ENCODE assay signal across 1 cellular context in the genomic region with DNA sequence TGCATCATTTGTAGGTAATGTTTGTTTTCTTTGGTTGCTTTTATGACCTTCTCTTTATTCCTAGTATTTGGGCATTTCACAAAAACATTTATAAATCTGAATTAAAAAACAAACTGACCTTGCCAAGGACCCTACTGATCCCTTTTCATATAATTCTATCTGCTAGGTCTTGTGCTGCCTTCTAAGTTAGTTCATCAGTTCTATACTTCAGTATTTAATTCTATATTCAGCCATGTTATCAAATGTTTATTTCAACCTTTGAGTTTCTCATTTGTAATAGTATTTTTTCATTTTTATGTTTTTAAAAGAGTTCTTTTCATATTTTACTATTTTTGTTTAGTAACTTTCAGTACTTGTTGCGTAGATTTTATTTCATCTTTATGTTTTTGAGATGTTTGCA.
TF ChIP-seq lines count a peak whose summit lies in the region.

No MANE protein-coding gene starts in this region.

TF ChIP-seq in GM23338, 12 proteins besides CTCF, POLR2A, EP300 and RAD21 (continued from another document):
- TF ChIP-seq, protein P1, sequence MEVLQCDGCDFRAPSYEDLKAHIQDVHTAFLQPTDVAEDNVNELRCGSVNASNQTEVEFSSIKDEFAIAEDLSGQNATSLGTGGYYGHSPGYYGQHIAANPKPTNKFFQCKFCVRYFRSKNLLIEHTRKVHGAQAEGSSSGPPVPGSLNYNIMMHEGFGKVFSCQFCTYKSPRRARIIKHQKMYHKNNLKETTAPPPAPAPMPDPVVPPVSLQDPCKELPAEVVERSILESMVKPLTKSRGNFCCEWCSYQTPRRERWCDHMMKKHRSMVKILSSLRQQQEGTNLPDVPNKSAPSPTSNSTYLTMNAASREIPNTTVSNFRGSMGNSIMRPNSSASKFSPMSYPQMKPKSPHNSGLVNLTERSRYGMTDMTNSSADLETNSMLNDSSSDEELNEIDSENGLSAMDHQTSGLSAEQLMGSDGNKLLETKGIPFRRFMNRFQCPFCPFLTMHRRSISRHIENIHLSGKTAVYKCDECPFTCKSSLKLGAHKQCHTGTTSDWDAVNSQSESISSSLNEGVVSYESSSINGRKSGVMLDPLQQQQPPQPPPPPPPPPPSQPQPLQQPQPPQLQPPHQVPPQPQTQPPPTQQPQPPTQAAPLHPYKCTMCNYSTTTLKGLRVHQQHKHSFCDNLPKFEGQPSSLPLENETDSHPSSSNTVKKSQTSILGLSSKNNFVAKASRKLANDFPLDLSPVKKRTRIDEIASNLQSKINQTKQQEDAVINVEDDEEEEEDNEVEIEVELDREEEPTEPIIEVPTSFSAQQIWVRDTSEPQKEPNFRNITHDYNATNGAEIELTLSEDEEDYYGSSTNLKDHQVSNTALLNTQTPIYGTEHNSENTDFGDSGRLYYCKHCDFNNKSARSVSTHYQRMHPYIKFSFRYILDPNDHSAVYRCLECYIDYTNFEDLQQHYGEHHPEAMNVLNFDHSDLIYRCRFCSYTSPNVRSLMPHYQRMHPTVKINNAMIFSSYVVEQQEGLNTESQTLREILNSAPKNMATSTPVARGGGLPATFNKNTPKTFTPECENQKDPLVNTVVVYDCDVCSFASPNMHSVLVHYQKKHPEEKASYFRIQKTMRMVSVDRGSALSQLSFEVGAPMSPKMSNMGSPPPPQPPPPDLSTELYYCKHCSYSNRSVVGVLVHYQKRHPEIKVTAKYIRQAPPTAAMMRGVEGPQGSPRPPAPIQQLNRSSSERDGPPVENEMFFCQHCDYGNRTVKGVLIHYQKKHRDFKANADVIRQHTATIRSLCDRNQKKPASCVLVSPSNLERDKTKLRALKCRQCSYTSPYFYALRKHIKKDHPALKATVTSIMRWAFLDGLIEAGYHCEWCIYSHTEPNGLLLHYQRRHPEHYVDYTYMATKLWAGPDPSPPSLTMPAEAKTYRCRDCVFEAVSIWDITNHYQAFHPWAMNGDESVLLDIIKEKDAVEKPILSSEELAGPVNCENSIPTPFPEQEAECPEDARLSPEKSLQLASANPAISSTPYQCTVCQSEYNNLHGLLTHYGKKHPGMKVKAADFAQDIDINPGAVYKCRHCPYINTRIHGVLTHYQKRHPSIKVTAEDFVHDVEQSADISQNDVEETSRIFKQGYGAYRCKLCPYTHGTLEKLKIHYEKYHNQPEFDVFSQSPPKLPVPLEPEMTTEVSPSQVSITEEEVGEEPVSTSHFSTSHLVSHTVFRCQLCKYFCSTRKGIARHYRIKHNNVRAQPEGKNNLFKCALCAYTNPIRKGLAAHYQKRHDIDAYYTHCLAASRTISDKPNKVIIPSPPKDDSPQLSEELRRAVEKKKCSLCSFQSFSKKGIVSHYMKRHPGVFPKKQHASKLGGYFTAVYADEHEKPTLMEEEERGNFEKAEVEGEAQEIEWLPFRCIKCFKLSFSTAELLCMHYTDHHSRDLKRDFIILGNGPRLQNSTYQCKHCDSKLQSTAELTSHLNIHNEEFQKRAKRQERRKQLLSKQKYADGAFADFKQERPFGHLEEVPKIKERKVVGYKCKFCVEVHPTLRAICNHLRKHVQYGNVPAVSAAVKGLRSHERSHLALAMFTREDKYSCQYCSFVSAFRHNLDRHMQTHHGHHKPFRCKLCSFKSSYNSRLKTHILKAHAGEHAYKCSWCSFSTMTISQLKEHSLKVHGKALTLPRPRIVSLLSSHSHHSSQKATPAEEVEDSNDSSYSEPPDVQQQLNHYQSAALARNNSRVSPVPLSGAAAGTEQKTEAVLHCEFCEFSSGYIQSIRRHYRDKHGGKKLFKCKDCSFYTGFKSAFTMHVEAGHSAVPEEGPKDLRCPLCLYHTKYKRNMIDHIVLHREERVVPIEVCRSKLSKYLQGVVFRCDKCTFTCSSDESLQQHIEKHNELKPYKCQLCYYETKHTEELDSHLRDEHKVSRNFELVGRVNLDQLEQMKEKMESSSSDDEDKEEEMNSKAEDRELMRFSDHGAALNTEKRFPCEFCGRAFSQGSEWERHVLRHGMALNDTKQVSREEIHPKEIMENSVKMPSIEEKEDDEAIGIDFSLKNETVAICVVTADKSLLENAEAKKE (CRISPR knock-in tag; IDR thresholded peaks at IDR 0.05), result no peak
